In genomic region chr7:102916881-102917280, GRCh38 we compare ENCODE assay signal across 20 cellular contexts. TPM values are rescaled to one million over a fixed set of nuclear protein-coding genes. Genes with fewer than 3 reads are reported as not detected.
DNase-seq lines count a peak whose midpoint lies in the region; ATAC-seq and TF ChIP-seq lines count a peak whose summit lies in the region.
"Had no signal": no experiment of that assay in that cellular context is flagged by ENCODE, and none has a peak within 500 bp of the region (broad histone marks: within the 10 kb centered on the region; RNA-seq: fewer than 3 reads in every experiment).

No MANE protein-coding gene starts in this region.

- peak overlapping the region; percentile 4 for H3K27ac ChIP-seq in WERI-Rb-1
- H3K27ac ChIP-seq in upper lobe of left lung: no peak overlapping the region
- H3K27ac ChIP-seq: cardiac muscle cell, pancreas had no signal

- no peaks in the 10 kb centered on the region for H3K9me3 ChIP-seq in WERI-Rb-1 (ENCODE audit: severe bottlenecking)
- no peaks in the 10 kb centered on the region for H3K9me3 ChIP-seq in skeletal muscle satellite cell (replicated peaks; ENCODE audit: low read length)
- no peaks in the 10 kb centered on the region for H3K9me3 ChIP-seq in upper lobe of left lung
- H3K9me3 ChIP-seq: HAP-1, pancreas had no signal

- TF ChIP-seq EP300 in upper lobe of left lung (IDR thresholded peaks at IDR 0.05): no peak

- ATAC-seq in upper lobe of left lung (ENCODE audit: low FRiP score in 2 of 2) (no peak), HG02623 (IDR thresholded peaks at IDR 0.05; ENCODE audit: unreplicated experiment) (no peak)
- ATAC-seq: natural killer cell had no signal

- no peak for TF ChIP-seq POLR2A in upper lobe of left lung (IDR thresholded peaks at IDR 0.05)

- H3K36me3 ChIP-seq in WERI-Rb-1: no peaks in the 10 kb centered on the region
- H3K36me3 ChIP-seq in skeletal muscle satellite cell (ENCODE audit: insufficient read depth, low read length): no peaks in the 10 kb centered on the region
- no peaks in the 10 kb centered on the region for H3K36me3 ChIP-seq in upper lobe of left lung
- H3K36me3 ChIP-seq: cardiac muscle cell, HAP-1, pancreas had no signal

- TF ChIP-seq CTCF in WERI-Rb-1 (IDR thresholded peaks at IDR 0.05; ENCODE audit: low read depth, low read length): no peak
- TF ChIP-seq CTCF in fibroblast of mammary gland (conservative IDR thresholded peaks at IDR 0.05; ENCODE audit: control insufficient read depth, insufficient read depth, low read depth, low read length): no peak
- TF ChIP-seq CTCF in upper lobe of left lung (IDR thresholded peaks at IDR 0.05): no peak

- H3K9ac ChIP-seq in skeletal muscle satellite cell (ENCODE audit: low read depth, low read length): peak overlapping the region; percentile 68

- H3K4me1 ChIP-seq in skeletal muscle satellite cell (ENCODE audit: control insufficient read depth, insufficient read depth, low read length) (peaks cover 37% of the 10 kb centered on the region), upper lobe of left lung (peaks cover 0 to 7% (median 0%) of the 10 kb centered on the region in 4 donors)
- H3K4me1 ChIP-seq: pancreas had no signal

- H3K27me3 ChIP-seq in WERI-Rb-1 (ENCODE audit: insufficient read depth, low read depth, severe bottlenecking) (no peaks in the 10 kb centered on the region), skeletal muscle satellite cell (ENCODE audit: control insufficient read depth, insufficient read depth, low read length) (no peaks in the 10 kb centered on the region), upper lobe of left lung (no peaks in the 10 kb centered on the region)
- H3K27me3 ChIP-seq: cardiac muscle cell, dorsolateral prefrontal cortex, pancreas had no signal

- H3K4me2 ChIP-seq in skeletal muscle satellite cell (ENCODE audit: low read length): peak overlapping the region; percentile 45

- no peak overlapping the region for H3K4me3 ChIP-seq in WERI-Rb-1 (ENCODE audit: low read depth, low read length)
- no peak overlapping the region for H3K4me3 ChIP-seq in fibroblast of mammary gland (ENCODE audit: control insufficient read depth, low read depth, low read length)
- H3K4me3 ChIP-seq in skeletal muscle satellite cell (ENCODE audit: low read length): peak overlapping the region; percentile 33
- H3K4me3 ChIP-seq in upper lobe of left lung: no peak overlapping the region
- H3K4me3 ChIP-seq: cardiac muscle cell, dorsolateral prefrontal cortex, HAP-1, pancreas had no signal

- peak; percentile 39 for DNase-seq in HCEC 1CT
- no peak for DNase-seq in WERI-Rb-1
- DNase-seq in fibroblast of mammary gland (ENCODE audit: low read depth): peak; percentile 41
- DNase-seq in activated T-cell treated with anti-CD3 and anti-CD28 coated beads, Interleukin-2, amount 50 U/mL, for 48 hours: no peak
- no peak for DNase-seq in activated CD4-positive, alpha-beta T cell treated with anti-CD3 and anti-CD28 coated beads for 48 hours
- no peak for DNase-seq in upper lobe of left lung
- DNase-seq: activated CD4-positive, alpha-beta T cell treated with anti-CD3 and anti-CD28 coated beads, Interleukin-2, amount 10 ng/mL, durations not matched to agents 7 days and 5 days; activated naive CD8-positive, alpha-beta T cell treated with anti-CD3 and anti-CD28 coated beads, Interleukin-2, amount 10 ng/mL, durations not matched to agents 7 days and 5 days; DND-41; dorsolateral prefrontal cortex; kidney glomerular epithelial cell; natural killer cell; NCI-H1436 treated with DMSO at 0.1 percent for 48 hours; NCI-H2171 treated with DMSO at 0.1 percent for 48 hours; NCI-H526; pancreas had no signal

RNA-seq across cellular contexts. Expression of gene LRRC17, which starts 4.1 kb away (rescaled TPM):
- total RNA-seq in skeletal muscle satellite cell (2012; rRNA removed): 23.3 and 50.0 TPM in 2 replicates
- total RNA-seq in upper lobe of left lung: 1 to 10 TPM in 3 of 6 donors, under 1 TPM in 2, not detected in 1; 0.46 to 4.7 (median 3.4) TPM
- total RNA-seq: activated naive CD8-positive, alpha-beta T cell treated with anti-CD3 and anti-CD28 coated beads, Interleukin-2, amount 10 ng/mL, durations not matched to agents 7 days and 5 days had no signal

Comparison
In these comparisons a context has a peak if more than half of its experiments do, and no peak if none do; other contexts are left out.
1. DNase-seq: peak in HCEC 1CT (single experiment) and fibroblast of mammary gland (single experiment); none in WERI-Rb-1 (single experiment), activated T-cell treated with anti-CD3 and anti-CD28 coated beads, Interleukin-2, amount 50 U/mL, for 48 hours (0 of 2), activated CD4-positive, alpha-beta T cell treated with anti-CD3 and anti-CD28 coated beads for 48 hours (single experiment) and upper lobe of left lung (0 of 2).